In the genomic region with DNA sequence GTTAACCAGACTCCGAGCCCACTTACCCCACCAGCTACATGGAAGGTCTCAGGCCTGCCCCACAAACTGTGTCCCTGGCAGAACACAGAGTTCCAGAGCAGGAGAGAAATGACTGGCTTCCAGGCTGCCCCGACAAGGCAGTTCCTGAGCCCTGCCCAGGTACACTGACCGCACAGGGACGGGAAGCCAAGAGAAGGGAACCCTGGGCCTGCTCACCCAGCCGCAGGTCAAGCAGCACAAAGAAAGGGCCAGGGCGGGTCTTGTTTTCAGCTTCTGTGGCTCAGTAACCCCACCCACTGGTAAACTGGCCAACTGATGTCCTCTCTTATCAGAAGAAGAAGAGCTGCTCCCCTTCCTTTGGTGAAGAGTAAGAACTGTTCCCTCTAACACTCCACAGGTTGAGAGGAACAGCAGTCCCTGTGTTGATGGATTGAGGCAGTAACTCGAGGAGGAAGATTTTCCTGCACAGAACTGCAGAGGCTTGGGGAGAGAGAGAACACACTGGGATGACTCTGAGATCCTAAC, we compare ENCODE assay signal across 9 cellular contexts.
A peak's percentile ranks its signal among the peaks of the same experiment; 100 is the strongest.
DNase-seq lines count a peak whose midpoint lies in the region; ATAC-seq and TF ChIP-seq lines count a peak whose summit lies in the region.
"Had no signal": no experiment of that assay in that cellular context is flagged by ENCODE, and none has a peak within 500 bp of the region (broad histone marks: within the 10 kb centered on the region; RNA-seq: fewer than 3 reads in every experiment).

No MANE protein-coding gene starts in this region.

- peak in 51 of 56 donors; percentile 12 to 64 (median 40) for TF ChIP-seq CTCF in dorsolateral prefrontal cortex (IDR thresholded peaks at IDR 0.05 in 54 of 56, conservative IDR thresholded peaks at IDR 0.05 in 2 of 56; ENCODE audit: low read depth in 1 of 56, partially characterized antibody in 56 of 56)

- POLR2A ChIA-PET in naive thymus-derived CD4-positive, alpha-beta T cell (lab: Charles Lee): interaction anchor here (1.2 to 2.8 kb wide), 12 partner anchors 9 to 61 kb away, joined by 3 to 23 read pairs (median 4); no protein-coding TSS in a partner anchor

- peaks cover 0 to 4% (median 0%) of the 10 kb centered on the region in 11 donors for H3K9me3 Mint-ChIP-seq in naive thymus-derived CD4-positive, alpha-beta T cell

- H3K27me3 Mint-ChIP-seq in naive thymus-derived CD4-positive, alpha-beta T cell: no peaks in the 10 kb centered on the region

- no peaks in the 10 kb centered on the region for H3K27me3 ChIP-seq in dorsolateral prefrontal cortex
- H3K27me3 ChIP-seq in naive thymus-derived CD4-positive, alpha-beta T cell (ENCODE audit: control insufficient read depth in 2 of 2, insufficient read depth in 2 of 2, low read length in 2 of 2): no peaks in the 10 kb centered on the region

- no peaks in the 10 kb centered on the region for H3K9me3 ChIP-seq in naive thymus-derived CD4-positive, alpha-beta T cell (ENCODE audit: control insufficient read depth in 2 of 3, low read length in 3 of 3)

- peaks cover 73 to 96% (median 87%) of the 10 kb centered on the region in 7 donors for H3K4me1 Mint-ChIP-seq in naive thymus-derived CD4-positive, alpha-beta T cell

- H3K4me3 ChIP-seq in GM08714 (ENCODE audit: low read length) (peak overlapping the region; percentile 44; the same call in 1 of the 2 replicates), dorsolateral prefrontal cortex (no peak overlapping the region)
- H3K4me3 ChIP-seq in naive thymus-derived CD4-positive, alpha-beta T cell (ENCODE audit: low read length): peak overlapping the region; percentile 7
- H3K4me3 ChIP-seq: PC-9 had no signal

- no peaks in the 10 kb centered on the region for H3K36me3 ChIP-seq in naive thymus-derived CD4-positive, alpha-beta T cell (ENCODE audit: control insufficient read depth in 2 of 3, insufficient read depth in 3 of 3, low read length in 3 of 3)

- H3K4me3 Mint-ChIP-seq in naive thymus-derived CD4-positive, alpha-beta T cell: peak overlapping the region; percentile 48 to 83 (median 78)

- CTCF ChIA-PET in naive thymus-derived CD4-positive, alpha-beta T cell (lab: Charles Lee): interaction anchor here (0.6 to 1.8 kb wide), 4 partner anchors 37 to 70 kb away, joined by 3 to 5 read pairs (median 4); no protein-coding TSS in a partner anchor

- H3K27ac ChIP-seq in dorsolateral prefrontal cortex: peak overlapping the region; percentile 20 to 93 (median 84)
- peak overlapping the region; percentile 73 for H3K27ac ChIP-seq in naive thymus-derived CD4-positive, alpha-beta T cell (ENCODE audit: low read depth, low read length)
- H3K27ac ChIP-seq: PC-9 had no signal

- H3K4me1 ChIP-seq in naive thymus-derived CD4-positive, alpha-beta T cell (ENCODE audit: control insufficient read depth in 2 of 2, insufficient read depth in 2 of 2, low read length in 2 of 2): peaks cover 31 to 79% of the 10 kb centered on the region in 2 donors

- peak; percentile 6 for DNase-seq in NCI-H226
- DNase-seq in dorsolateral prefrontal cortex: peak in 6 of 10 donors; percentile 45 to 78 (median 58)
- DNase-seq in naive thymus-derived CD4-positive, alpha-beta T cell: no peak
- no peak for DNase-seq in NCI-H187 (lab: John Stamatoyannopoulos, UW)
- no peak for DNase-seq in SIG-M5 treated with dmso at 0.1 percent for 504 hours (lab: John Stamatoyannopoulos, UW; ENCODE audit: unreplicated experiment)

- peak overlapping the region; percentile 91 to 99 (median 98) for H3K27ac Mint-ChIP-seq in naive thymus-derived CD4-positive, alpha-beta T cell

- peak; percentile 36 for ATAC-seq in GM21447 (IDR thresholded peaks at IDR 0.05; ENCODE audit: unreplicated experiment)
- ATAC-seq in naive thymus-derived CD4-positive, alpha-beta T cell: peak; percentile 26
- ATAC-seq in HG03025 (IDR thresholded peaks at IDR 0.05; ENCODE audit: low FRiP score, unreplicated experiment): no peak

- intact Hi-C loops in dorsolateral prefrontal cortex (cut with DNase I): loop anchor here (2.0 to 5.0 kb wide), 3 partner anchors 36 to 116 kb away; no protein-coding TSS in a partner anchor
- intact Hi-C loops in naive thymus-derived CD4-positive, alpha-beta T cell (cut with micrococcal nuclease): loop anchor here in 1 of 2 donors (10.0 kb wide), 1 partner anchor 193 kb away; no protein-coding TSS in a partner anchor

- peaks cover 9 to 46% (median 32%) of the 10 kb centered on the region in 5 donors for H3K36me3 Mint-ChIP-seq in naive thymus-derived CD4-positive, alpha-beta T cell

Comparison
In these comparisons a context has a peak if more than half of its experiments do, and no peak if none do; other contexts are left out.
1. H3K4me3 ChIP-seq: peak in GM08714 (single experiment) and naive thymus-derived CD4-positive, alpha-beta T cell (single experiment); none in dorsolateral prefrontal cortex (0 of 59).
2. DNase-seq: peak in NCI-H226 (single experiment) and dorsolateral prefrontal cortex (6 of 10); none in naive thymus-derived CD4-positive, alpha-beta T cell (0 of 9), NCI-H187 (0 of 2) and SIG-M5 treated with dmso at 0.1 percent for 504 hours (single experiment).